28 cellular contexts compared by ENCODE assay signal in the genomic region with DNA sequence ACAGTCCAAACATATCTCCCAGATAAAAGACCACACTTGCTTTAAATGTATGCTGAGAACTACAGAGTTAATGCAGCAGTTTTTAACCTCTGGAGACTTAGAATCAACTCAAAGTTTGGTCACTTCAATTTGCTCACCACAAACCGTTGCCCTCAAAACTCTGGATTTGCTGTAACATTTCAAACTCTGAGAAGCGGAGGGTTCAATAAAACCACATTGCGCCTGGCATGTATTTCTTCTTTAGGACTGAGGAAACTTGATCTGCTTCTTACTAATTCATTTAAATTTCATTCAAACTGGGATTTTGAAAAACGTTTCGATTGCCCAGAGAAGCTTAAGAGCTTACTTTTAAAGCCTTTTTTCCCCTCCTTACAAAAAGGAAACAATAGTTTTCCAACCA.
"Had no signal": no experiment of that assay in that cellular context is flagged by ENCODE, and none has a peak within 500 bp of the region (broad histone marks: within the 10 kb centered on the region; RNA-seq: fewer than 3 reads in every experiment).

No MANE protein-coding gene starts in this region.

- ATAC-seq: activated CD8-positive, alpha-beta T cell treated with anti-CD3 and anti-CD28 coated beads for 36 hours; activated T-cell treated with anti-CD3 and anti-CD28 coated beads, Interleukin-2, amount 50 U/mL, for 4 hours; activated T-helper 17 cell treated with anti-CD3 and anti-CD28 coated beads, Interleukin-2, amount 50 U/mL, for 72 hours; esophagus mucosa; gastroesophageal sphincter; WTC11 had no signal

- H3K9me3 Mint-ChIP-seq: activated CD4-positive, alpha-beta T cell treated with anti-CD3 and anti-CD28 coated beads, Interleukin-2, amount 10 ng/mL, durations not matched to agents 7 days and 5 days; activated CD8-positive, alpha-beta T cell treated with anti-CD3 and anti-CD28 coated beads for 36 hours; central memory CD8-positive, alpha-beta T cell; endodermal cell; WTC11 had no signal

- H3K4me3 Mint-ChIP-seq: activated CD4-positive, alpha-beta T cell treated with anti-CD3 and anti-CD28 coated beads, Interleukin-2, amount 10 ng/mL, durations not matched to agents 7 days and 5 days; activated CD8-positive, alpha-beta T cell treated with anti-CD3 and anti-CD28 coated beads for 36 hours; activated naive CD8-positive, alpha-beta T cell; activated T-cell treated with anti-CD3 and anti-CD28 coated beads, Interleukin-2, amount 50 U/mL, for 4 hours; activated T-helper 17 cell treated with anti-CD3 and anti-CD28 coated beads, Interleukin-2, amount 50 U/mL, for 72 hours; central memory CD8-positive, alpha-beta T cell; dendritic cell treated with granulocyte-macrophage colony-stimulating factor and Interleukin-4, amounts not matched to agents 40 ng/mL and 50 ng/mL, for 4 days; endodermal cell; WTC11 had no signal

- H3K4me1 ChIP-seq: gastroesophageal sphincter had no signal

- H3K36me3 ChIP-seq: brain microvascular endothelial cell, gastroesophageal sphincter had no signal

- H3K4me1 Mint-ChIP-seq: activated CD4-positive, alpha-beta T cell treated with anti-CD3 and anti-CD28 coated beads, Interleukin-2, amount 10 ng/mL, durations not matched to agents 7 days and 5 days; activated T-helper 17 cell treated with anti-CD3 and anti-CD28 coated beads, Interleukin-2, amount 50 U/mL, for 72 hours; central memory CD8-positive, alpha-beta T cell; endodermal cell; WTC11 had no signal

- DNase-seq: activated CD4-positive, alpha-beta T cell treated with anti-CD3 and anti-CD28 coated beads for 1 hour; activated CD4-positive, alpha-beta T cell treated with anti-CD3 and anti-CD28 coated beads for 4 hours; activated CD4-positive, alpha-beta T cell treated with anti-CD3 and anti-CD28 coated beads, Interleukin-2, amount 10 ng/mL, durations not matched to agents 7 days and 5 days; activated CD4-positive, alpha-beta T cell treated with anti-CD3 and anti-CD28 coated beads, Interleukin-2, amount 50 U/mL, for 48 hours; activated CD8-positive, alpha-beta memory T cell treated with anti-CD3 and anti-CD28 coated beads for 24 hours; activated CD8-positive, alpha-beta T cell treated with anti-CD3 and anti-CD28 coated beads for 36 hours; activated effector memory CD4-positive, alpha-beta T cell treated with Interleukin-2 at 50 U/mL for 16 hours; activated gamma-delta T cell treated with Interleukin-2 at 50 U/mL for 16 hours; activated naive CD4-positive, alpha-beta T cell treated with anti-CD3 and anti-CD28 coated beads, Interleukin-2, amount 50 U/mL, for 16 hours; activated naive CD4-positive, alpha-beta T cell treated with Interleukin-2 at 50 U/mL for 16 hours; activated T-cell treated with anti-CD3 and anti-CD28 coated beads, Interleukin-2, amount 50 U/mL, for 4 hours; amniotic stem cell; anterior cingulate cortex; brain microvascular endothelial cell; dorsolateral prefrontal cortex; effector memory CD4-positive, alpha-beta T cell; endodermal cell; foreskin melanocyte; T-helper 2 cell had no signal

- H3K4me3 ChIP-seq: coronary artery, dorsolateral prefrontal cortex, gastroesophageal sphincter had no signal

- H3K27me3 ChIP-seq: brain microvascular endothelial cell, dorsolateral prefrontal cortex, gastroesophageal sphincter had no signal

- H3K9me3 ChIP-seq: gastroesophageal sphincter had no signal

- H3K36me3 Mint-ChIP-seq: activated naive CD8-positive, alpha-beta T cell; WTC11 had no signal

- H3K27ac Mint-ChIP-seq: activated CD4-positive, alpha-beta T cell treated with anti-CD3 and anti-CD28 coated beads, Interleukin-2, amount 10 ng/mL, durations not matched to agents 7 days and 5 days; activated CD8-positive, alpha-beta T cell treated with anti-CD3 and anti-CD28 coated beads for 36 hours; activated naive CD8-positive, alpha-beta T cell; activated T-helper 17 cell treated with anti-CD3 and anti-CD28 coated beads, Interleukin-2, amount 50 U/mL, for 72 hours; dendritic cell treated with granulocyte-macrophage colony-stimulating factor and Interleukin-4, amounts not matched to agents 40 ng/mL and 50 ng/mL, for 4 days; endodermal cell; WTC11 had no signal

- H3K27ac ChIP-seq: brain microvascular endothelial cell, coronary artery, dorsolateral prefrontal cortex, gastroesophageal sphincter, VCaP had no signal

- H3K27me3 Mint-ChIP-seq: activated CD4-positive, alpha-beta T cell treated with anti-CD3 and anti-CD28 coated beads, Interleukin-2, amount 10 ng/mL, durations not matched to agents 7 days and 5 days; activated CD8-positive, alpha-beta T cell treated with anti-CD3 and anti-CD28 coated beads for 36 hours; dendritic cell treated with granulocyte-macrophage colony-stimulating factor and Interleukin-4, amounts not matched to agents 40 ng/mL and 50 ng/mL, for 4 days had no signal
